ENCODE assay signal across 10 cellular contexts in genomic region chr4:36332023-36332781, GRCh38. TPM values are rescaled to one million over a fixed set of nuclear protein-coding genes. Genes with fewer than 3 reads are reported as not detected.
DNase-seq lines count a peak whose midpoint lies in the region; ATAC-seq and TF ChIP-seq lines count a peak whose summit lies in the region.
"Had no signal": no experiment of that assay in that cellular context is flagged by ENCODE, and none has a peak within 500 bp of the region (broad histone marks: within the 10 kb centered on the region; RNA-seq: fewer than 3 reads in every experiment).

No MANE protein-coding gene starts in this region.

- CTCF ChIA-PET in activated CD4-positive, alpha-beta memory T cell treated with anti-CD3 and anti-CD28 coated beads for 36 hours (lab: Charles Lee) = interaction anchor here (0.8 to 2.1 kb wide), 7 partner anchors 16 to 172 kb away, joined by 3 to 7 read pairs (median 3); partner anchors contain the start of gene ARAP2
- CTCF ChIA-PET in activated CD4-positive, alpha-beta memory T cell treated with anti-CD3 and anti-CD28 coated beads, Interleukin-2, amount 10 ng/mL, durations not matched to agents 7 days and 5 days (lab: Charles Lee) = interaction anchor here (0.9 to 2.3 kb wide), 2 partner anchors 16 to 68 kb away, joined by 3 to 7 read pairs; no protein-coding TSS in a partner anchor

- H3K27ac Mint-ChIP-seq in activated CD4-positive, alpha-beta memory T cell treated with anti-CD3 and anti-CD28 coated beads for 36 hours = peak overlapping the region; percentile 78
- no peak overlapping the region for H3K27ac Mint-ChIP-seq in activated CD4-positive, alpha-beta memory T cell treated with anti-CD3 and anti-CD28 coated beads, Interleukin-2, amount 10 ng/mL, durations not matched to agents 7 days and 5 days
- H3K27ac Mint-ChIP-seq in progenitor cell of endocrine pancreas = peak overlapping the region; percentile 49
- H3K27ac Mint-ChIP-seq in naive thymus-derived CD8-positive, alpha-beta T cell = no peak overlapping the region

- H3K27me3 Mint-ChIP-seq in activated CD4-positive, alpha-beta memory T cell treated with anti-CD3 and anti-CD28 coated beads for 36 hours = no peaks in the 10 kb centered on the region
- no peaks in the 10 kb centered on the region for H3K27me3 Mint-ChIP-seq in activated CD4-positive, alpha-beta memory T cell treated with anti-CD3 and anti-CD28 coated beads, Interleukin-2, amount 10 ng/mL, durations not matched to agents 7 days and 5 days
- H3K27me3 Mint-ChIP-seq in progenitor cell of endocrine pancreas = no peaks in the 10 kb centered on the region
- no peaks in the 10 kb centered on the region for H3K27me3 Mint-ChIP-seq in naive thymus-derived CD8-positive, alpha-beta T cell

- no peak for TF ChIP-seq CTCF in progenitor cell of endocrine pancreas (IDR thresholded peaks at IDR 0.05; ENCODE audit: unreplicated experiment)

- intact Hi-C loops in activated CD4-positive, alpha-beta memory T cell treated with anti-CD3 and anti-CD28 coated beads for 36 hours (cut with micrococcal nuclease) = loop anchor here (1.0 kb wide), 4 partner anchors 9 to 62 kb away; no protein-coding TSS in a partner anchor

- DNase-seq in activated CD4-positive, alpha-beta memory T cell treated with anti-CD3 and anti-CD28 coated beads for 36 hours = peak; percentile 57
- DNase-seq in activated CD4-positive, alpha-beta memory T cell treated with anti-CD3 and anti-CD28 coated beads, Interleukin-2, amount 10 ng/mL, durations not matched to agents 7 days and 5 days = no peak
- DNase-seq in progenitor cell of endocrine pancreas (ENCODE audit: low spot score, unreplicated experiment) (no peak), DMS79 (lab: John Stamatoyannopoulos, UW) (no peak), NOMO-1 (lab: John Stamatoyannopoulos, UW; ENCODE audit: unreplicated experiment in 2 of 2) (no peak)
- no peak for DNase-seq in naive thymus-derived CD8-positive, alpha-beta T cell
- DNase-seq: activated effector memory CD4-positive, alpha-beta T cell treated with Interleukin-2 at 50 U/mL for 16 hours had no signal

- no peaks in the 10 kb centered on the region for H3K36me3 Mint-ChIP-seq in activated CD4-positive, alpha-beta memory T cell treated with anti-CD3 and anti-CD28 coated beads for 36 hours
- H3K36me3 Mint-ChIP-seq in activated CD4-positive, alpha-beta memory T cell treated with anti-CD3 and anti-CD28 coated beads, Interleukin-2, amount 10 ng/mL, durations not matched to agents 7 days and 5 days (ENCODE audit: low read depth) = peaks cover 4% of the 10 kb centered on the region
- H3K36me3 Mint-ChIP-seq in progenitor cell of endocrine pancreas (ENCODE audit: insufficient read depth) = no peaks in the 10 kb centered on the region
- no peaks in the 10 kb centered on the region for H3K36me3 Mint-ChIP-seq in naive thymus-derived CD8-positive, alpha-beta T cell

- POLR2A ChIA-PET in activated CD4-positive, alpha-beta memory T cell treated with anti-CD3 and anti-CD28 coated beads for 36 hours (lab: Charles Lee) = interaction anchor here (0.8 to 2.3 kb wide), 6 partner anchors 8 to 88 kb away, joined by 3 to 14 read pairs (median 4); partner anchors contain the start of gene ARAP2
- POLR2A ChIA-PET in activated CD4-positive, alpha-beta memory T cell treated with anti-CD3 and anti-CD28 coated beads, Interleukin-2, amount 10 ng/mL, durations not matched to agents 7 days and 5 days (lab: Charles Lee) = interaction anchor here (0.7 to 2.1 kb wide), 3 partner anchors 14 to 89 kb away, joined by 3 to 17 read pairs (median 5); partner anchors contain the start of gene ARAP2
- POLR2A ChIA-PET in naive thymus-derived CD8-positive, alpha-beta T cell (lab: Charles Lee) = no interaction called here

- no peaks in the 10 kb centered on the region for H3K9me3 Mint-ChIP-seq in activated CD4-positive, alpha-beta memory T cell treated with anti-CD3 and anti-CD28 coated beads for 36 hours
- no peaks in the 10 kb centered on the region for H3K9me3 Mint-ChIP-seq in activated CD4-positive, alpha-beta memory T cell treated with anti-CD3 and anti-CD28 coated beads, Interleukin-2, amount 10 ng/mL, durations not matched to agents 7 days and 5 days
- H3K9me3 Mint-ChIP-seq in progenitor cell of endocrine pancreas (ENCODE audit: low read depth) = no peaks in the 10 kb centered on the region
- no peaks in the 10 kb centered on the region for H3K9me3 Mint-ChIP-seq in naive thymus-derived CD8-positive, alpha-beta T cell

- peaks cover 23% of the 10 kb centered on the region for H3K4me1 Mint-ChIP-seq in activated CD4-positive, alpha-beta memory T cell treated with anti-CD3 and anti-CD28 coated beads for 36 hours (ENCODE audit: low read depth)
- peaks cover 23% of the 10 kb centered on the region for H3K4me1 Mint-ChIP-seq in activated CD4-positive, alpha-beta memory T cell treated with anti-CD3 and anti-CD28 coated beads, Interleukin-2, amount 10 ng/mL, durations not matched to agents 7 days and 5 days
- peaks cover 4% of the 10 kb centered on the region for H3K4me1 Mint-ChIP-seq in progenitor cell of endocrine pancreas (ENCODE audit: low read depth)
- H3K4me1 Mint-ChIP-seq in naive thymus-derived CD8-positive, alpha-beta T cell = peaks cover 7 to 25% (median 12%) of the 10 kb centered on the region in 4 donors

- ATAC-seq in HG02571 (IDR thresholded peaks at IDR 0.05; ENCODE audit: unreplicated experiment) (peak; percentile 89), HG03575 (IDR thresholded peaks at IDR 0.05; ENCODE audit: extremely low read depth, insufficient number of reproducible peaks, low FRiP score, unreplicated experiment) (peak; percentile 63)
- ATAC-seq in naive thymus-derived CD8-positive, alpha-beta T cell = no peak

- H3K4me3 Mint-ChIP-seq in activated CD4-positive, alpha-beta memory T cell treated with anti-CD3 and anti-CD28 coated beads for 36 hours = no peak overlapping the region
- H3K4me3 Mint-ChIP-seq in activated CD4-positive, alpha-beta memory T cell treated with anti-CD3 and anti-CD28 coated beads, Interleukin-2, amount 10 ng/mL, durations not matched to agents 7 days and 5 days = no peak overlapping the region
- no peak overlapping the region for H3K4me3 Mint-ChIP-seq in progenitor cell of endocrine pancreas (ENCODE audit: low read depth)
- no peak overlapping the region for H3K4me3 Mint-ChIP-seq in naive thymus-derived CD8-positive, alpha-beta T cell

RNA-seq across cellular contexts. Expression of gene DTHD1, which starts 50.8 kb away (rescaled TPM):
- total RNA-seq in activated CD4-positive, alpha-beta memory T cell treated with anti-CD3 and anti-CD28 coated beads for 36 hours = 1 to 10 TPM; 3.1 to 3.8 TPM
- 1 to 10 TPM; 1.3 to 1.5 TPM for total RNA-seq in activated CD4-positive, alpha-beta memory T cell treated with anti-CD3 and anti-CD28 coated beads, Interleukin-2, amount 10 ng/mL, durations not matched to agents 7 days and 5 days
- 0.12 and 0.29 TPM in 2 replicates for total RNA-seq in progenitor cell of endocrine pancreas
- under 1 TPM; 0.34 to 0.44 TPM for total RNA-seq in naive thymus-derived CD8-positive, alpha-beta T cell
- polyA plus RNA-seq in naive thymus-derived CD8-positive, alpha-beta T cell = 1 to 10 TPM in 1 of 3 donors, under 1 TPM in 1, not detected in 1; 0.08 to 8.1 TPM
- total RNA-seq: osteoblast had no signal

Comparison
In these comparisons a context has a peak if more than half of its experiments do, and no peak if none do; other contexts are left out.
1. H3K27ac Mint-ChIP-seq: peak in activated CD4-positive, alpha-beta memory T cell treated with anti-CD3 and anti-CD28 coated beads for 36 hours (single experiment) and progenitor cell of endocrine pancreas (single experiment); none in activated CD4-positive, alpha-beta memory T cell treated with anti-CD3 and anti-CD28 coated beads, Interleukin-2, amount 10 ng/mL, durations not matched to agents 7 days and 5 days (single experiment) and naive thymus-derived CD8-positive, alpha-beta T cell (0 of 10).
2. ATAC-seq: peak in HG02571 (single experiment) and HG03575 (single experiment); none in naive thymus-derived CD8-positive, alpha-beta T cell (0 of 2).